Comparison of ENCODE assay signal across 17 cellular contexts in the genomic region with DNA sequence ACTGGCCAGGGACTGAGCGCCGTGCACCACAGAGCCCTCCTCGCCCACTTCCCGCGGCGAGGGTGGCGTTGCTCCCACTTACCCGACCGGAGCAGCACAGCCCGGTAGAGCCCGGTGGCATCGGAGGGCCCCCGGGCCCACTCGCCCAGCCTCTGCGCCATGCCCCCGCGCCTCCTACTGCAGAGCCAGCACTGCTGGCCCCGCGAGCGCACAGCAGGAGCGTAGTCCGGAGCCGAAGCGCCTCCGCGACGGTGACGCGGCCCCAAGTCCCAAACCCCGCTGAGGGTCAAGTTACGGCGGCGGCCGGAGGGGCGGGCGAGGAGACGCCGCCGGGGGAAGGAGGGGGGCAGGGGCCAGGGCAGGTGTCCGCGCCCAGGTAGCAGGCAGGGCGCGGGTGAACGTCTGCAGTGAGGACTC. TPM values are rescaled to one million over a fixed set of nuclear protein-coding genes. Genes with fewer than 3 reads are reported as not detected.
A peak's percentile ranks its signal among the peaks of the same experiment; 100 is the strongest.
DNase-seq lines count a peak whose midpoint lies in the region; ATAC-seq lines count a peak whose summit lies in the region.
"Had no signal": no experiment of that assay in that cellular context is flagged by ENCODE, and none has a peak within 500 bp of the region (broad histone marks: within the 10 kb centered on the region; RNA-seq: fewer than 3 reads in every experiment).

No MANE protein-coding gene starts in this region.

- peak overlapping the region; percentile 30 for H3K4me3 ChIP-seq in iPS-11a (ENCODE audit: low read depth, low read length)
- H3K4me3 ChIP-seq: mucosa of descending colon had no signal

- DNase-seq in DMS79 (lab: John Stamatoyannopoulos, UW) (peak; percentile 12), NCI-H510A (lab: John Stamatoyannopoulos, UW) (peak; percentile 48), posterior vena cava (ENCODE audit: low spot score) (peak; percentile 80), UCSD-AML1 (lab: John Stamatoyannopoulos, UW; ENCODE audit: unreplicated experiment) (no peak), hypothalamus (lab: John Stamatoyannopoulos, UW) (no peak)
- DNase-seq in activated naive CD4-positive, alpha-beta T cell treated with Interleukin-2 at 50 U/mL for 16 hours = no peak
- DNase-seq: head of caudate nucleus, mucosa of descending colon, MV-4-11, OCI-M1 had no signal

- intact Hi-C loops in posterior vena cava (cut with DNase I) = no loop called here

- no peak for ATAC-seq in GM21360 (IDR thresholded peaks at IDR 0.05; ENCODE audit: unreplicated experiment)
- ATAC-seq: HCT116, left lobe of liver, mucosa of descending colon, right cardiac atrium had no signal

RNA-seq across cellular contexts. Expression of a gene that starts 9.6 kb away (rescaled TPM):
- 10 to 100 TPM; 22.9 to 38.7 TPM for total RNA-seq in posterior vena cava
- total RNA-seq: SK-MEL-5; T-helper 2 cell treated with Interferon-gamma antibody and Interleukin-4, amounts not matched to agents 100 ng/mL and 5 ng/mL, for 36 hours had no signal

RNA-seq across cellular contexts. Expression of a gene that starts 49.8 kb away (rescaled TPM):
- 10 to 100 TPM; 11.9 to 20.6 TPM for total RNA-seq in posterior vena cava
- total RNA-seq: T-helper 2 cell treated with Interferon-gamma antibody and Interleukin-4, amounts not matched to agents 100 ng/mL and 5 ng/mL, for 36 hours had no signal

Comparison
In these comparisons a context has a peak if more than half of its experiments do, and no peak if none do; other contexts are left out.
1. DNase-seq: peak in DMS79 (single experiment), NCI-H510A (single experiment) and posterior vena cava (single experiment); none in activated naive CD4-positive, alpha-beta T cell treated with Interleukin-2 at 50 U/mL for 16 hours (single experiment), UCSD-AML1 (single experiment) and hypothalamus (0 of 51).